ENCODE assay signal across 8 cellular contexts in the genomic region with DNA sequence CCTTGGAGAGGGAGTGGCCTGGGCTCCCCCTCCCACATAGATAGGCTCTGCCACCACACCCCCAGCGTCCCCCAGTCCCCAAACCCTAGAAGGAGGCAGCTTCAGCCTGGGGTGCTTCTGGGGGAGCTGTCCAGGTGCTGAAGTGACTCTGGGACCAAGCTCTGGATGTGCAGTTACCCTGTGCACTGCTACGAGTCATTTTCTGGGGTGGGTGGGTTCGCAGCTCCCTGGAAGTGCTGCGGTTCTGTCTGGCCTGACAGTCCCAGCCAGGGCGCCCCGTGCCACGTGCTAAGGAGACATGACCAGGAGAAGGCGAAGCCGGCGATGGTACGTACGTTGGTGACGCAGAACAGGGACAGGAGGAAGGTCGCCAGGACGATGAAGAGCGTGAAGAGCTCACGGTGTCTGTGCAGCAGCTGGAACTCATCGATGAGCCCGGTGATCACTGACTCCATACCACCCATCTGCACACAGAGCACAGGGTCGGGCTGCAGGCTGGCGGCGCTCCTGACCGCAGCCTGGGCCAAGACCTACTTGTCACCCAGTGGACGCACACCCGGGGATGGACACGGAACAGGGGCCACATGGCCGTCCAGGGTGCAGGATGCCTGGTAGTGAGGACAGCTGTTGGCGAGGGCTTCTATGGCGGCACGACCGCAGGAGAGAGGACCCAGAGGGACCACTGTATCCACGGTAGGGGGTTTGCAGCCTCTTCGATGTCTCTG. TPM values are rescaled to one million over a fixed set of nuclear protein-coding genes. Genes with fewer than 3 reads are reported as not detected.
DNase-seq lines count a peak whose midpoint lies in the region; ATAC-seq and TF ChIP-seq lines count a peak whose summit lies in the region.

No MANE protein-coding gene starts in this region.

- H3K27ac ChIP-seq in left ventricle myocardium inferior (replicated peaks): no peak overlapping the region

- peaks cover 94% of the 10 kb centered on the region for H3K27me3 ChIP-seq in left ventricle myocardium inferior (ENCODE audit: low read depth)

- no peaks in the 10 kb centered on the region for H3K9me3 ChIP-seq in left ventricle myocardium inferior (replicated peaks)

- DNase-seq in A172 (ENCODE audit: low spot score) (peak; percentile 27), GM19240 (ENCODE audit: insufficient read length, low spot score) (peak; percentile 32), left ventricle myocardium inferior (peak; percentile 13), NCI-H524 treated with DMSO at 0.1 percent for 48 hours (lab: John Stamatoyannopoulos, UW) (no peak), SHP77 treated with DMSO at 0.1 percent for 48 hours (lab: John Stamatoyannopoulos, UW) (no peak), NCI-H1694 treated with DMSO at 0.1 percent for 48 hours (lab: John Stamatoyannopoulos, UW) (no peak)

- no peak overlapping the region for H3K4me3 ChIP-seq in left ventricle myocardium inferior

- ATAC-seq in SK-N-SH treated with all-trans-retinoic acid at 6 μM for 48 hours: peak; percentile 54; the same call in 1 of the 3 replicates
- ATAC-seq in HG03045 (IDR thresholded peaks at IDR 0.05; ENCODE audit: unreplicated experiment): no peak

- H3K4me1 ChIP-seq in left ventricle myocardium inferior: no peaks in the 10 kb centered on the region

- no peak for TF ChIP-seq CTCF in left ventricle myocardium inferior (IDR thresholded peaks at IDR 0.05; ENCODE audit: borderline replicate concordance)

- H3K36me3 ChIP-seq in left ventricle myocardium inferior: no peaks in the 10 kb centered on the region

- intact Hi-C loops in left ventricle myocardium inferior (cut with micrococcal nuclease): no loop called here

TF ChIP-seq in SK-N-SH treated with all-trans-retinoic acid at 6 μM for 48 hours, 23 proteins besides CTCF, POLR2A, EP300 and RAD21:
- TF ChIP-seq TSHZ2 (CRISPR knock-in tag; IDR thresholded peaks at IDR 0.05) (no peak), ZC3H10 (CRISPR knock-in tag; IDR thresholded peaks at IDR 0.05) (no peak), ISL1 (CRISPR knock-in tag; IDR thresholded peaks at IDR 0.05) (no peak), PATZ1 (CRISPR knock-in tag; IDR thresholded peaks at IDR 0.05; ENCODE audit: borderline replicate concordance) (no peak), ZFP3 (CRISPR knock-in tag; IDR thresholded peaks at IDR 0.05) (no peak), OSR1 (CRISPR knock-in tag; IDR thresholded peaks at IDR 0.05) (no peak), ZNF565 (CRISPR knock-in tag; conservative IDR thresholded peaks at IDR 0.05; ENCODE audit: low read depth) (no peak), POU6F1 (CRISPR knock-in tag; IDR thresholded peaks at IDR 0.05; ENCODE audit: borderline replicate concordance, low read depth) (no peak)
- TF ChIP-seq, protein P1, sequence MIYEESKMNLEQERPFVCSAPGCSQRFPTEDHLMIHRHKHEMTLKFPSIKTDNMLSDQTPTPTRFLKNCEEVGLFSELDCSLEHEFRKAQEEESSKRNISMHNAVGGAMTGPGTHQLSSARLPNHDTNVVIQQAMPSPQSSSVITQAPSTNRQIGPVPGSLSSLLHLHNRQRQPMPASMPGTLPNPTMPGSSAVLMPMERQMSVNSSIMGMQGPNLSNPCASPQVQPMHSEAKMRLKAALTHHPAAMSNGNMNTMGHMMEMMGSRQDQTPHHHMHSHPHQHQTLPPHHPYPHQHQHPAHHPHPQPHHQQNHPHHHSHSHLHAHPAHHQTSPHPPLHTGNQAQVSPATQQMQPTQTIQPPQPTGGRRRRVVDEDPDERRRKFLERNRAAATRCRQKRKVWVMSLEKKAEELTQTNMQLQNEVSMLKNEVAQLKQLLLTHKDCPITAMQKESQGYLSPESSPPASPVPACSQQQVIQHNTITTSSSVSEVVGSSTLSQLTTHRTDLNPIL (CRISPR knock-in tag; IDR thresholded peaks at IDR 0.05; ENCODE audit: low read depth): no peak

RNA-seq across cellular contexts. Expression of gene SLC6A3, which starts 35.7 kb away (rescaled TPM):
- not detected in 2 replicates for total RNA-seq in A172 (2014; rRNA removed; shearing (Covaris generic))
- not detected for total RNA-seq in left ventricle myocardium inferior

Comparison
In these comparisons a context has a peak if more than half of its experiments do, and no peak if none do; other contexts are left out.
1. DNase-seq: peak in A172 (single experiment), GM19240 (single experiment) and left ventricle myocardium inferior (single experiment); none in NCI-H524 treated with DMSO at 0.1 percent for 48 hours (single experiment), SHP77 treated with DMSO at 0.1 percent for 48 hours (single experiment) and NCI-H1694 treated with DMSO at 0.1 percent for 48 hours (single experiment).